9 cellular contexts compared by ENCODE assay signal in genomic region chrX:110852180-110852579, GRCh38. TPM values are rescaled to one million over a fixed set of nuclear protein-coding genes. Genes with fewer than 3 reads are reported as not detected.
A peak's percentile ranks its signal among the peaks of the same experiment; 100 is the strongest.
DNase-seq lines count a peak whose midpoint lies in the region; ATAC-seq, FAIRE-seq and TF ChIP-seq lines count a peak whose summit lies in the region.
"Had no signal": no experiment of that assay in that cellular context is flagged by ENCODE, and none has a peak within 500 bp of the region (broad histone marks: within the 10 kb centered on the region; RNA-seq: fewer than 3 reads in every experiment).

No MANE protein-coding gene starts in this region.

- no peak overlapping the region for H3K4me3 Mint-ChIP-seq in activated T-cell treated with anti-CD3 and anti-CD28 coated beads, Interleukin-2, amount 50 U/mL, for 24 hours
- H3K4me3 Mint-ChIP-seq: central memory CD8-positive, alpha-beta T cell had no signal

- 48 to 54% methylated on average over 4 of the region's 4 CpGs for WGBS in esophagus squamous epithelium, 2 donors

- H3K27me3 Mint-ChIP-seq in activated T-cell treated with anti-CD3 and anti-CD28 coated beads, Interleukin-2, amount 50 U/mL, for 24 hours = peaks cover 42% of the 10 kb centered on the region

- H3K27me3 ChIP-seq in A673 (replicated peaks; ENCODE audit: insufficient read depth, low read depth, low read length, poor library complexity) (peaks cover 6% of the 10 kb centered on the region), esophagus squamous epithelium (no peaks in the 10 kb centered on the region), upper lobe of right lung (no peaks in the 10 kb centered on the region)

- H3K4me1 ChIP-seq in A673 (ENCODE audit: insufficient read depth, low read length, poor library complexity, severe bottlenecking) (no peaks in the 10 kb centered on the region), esophagus squamous epithelium (no peaks in the 10 kb centered on the region), upper lobe of right lung (no peaks in the 10 kb centered on the region)

- H3K9me3 ChIP-seq in A673 (ENCODE audit: low read depth, low read length, poor library complexity, severe bottlenecking) (no peaks in the 10 kb centered on the region), esophagus squamous epithelium (no peaks in the 10 kb centered on the region), upper lobe of right lung (no peaks in the 10 kb centered on the region)

- POLR2A ChIA-PET in A673 (lab: Charles Lee; ENCODE audit: low non-redundant PET) = no interaction called here

- CTCF ChIA-PET in A673 (lab: Charles Lee) = no interaction called here

- no peak overlapping the region for H3K27ac ChIP-seq in A673 (ENCODE audit: low read depth, low read length, poor library complexity, severe bottlenecking)
- no peak overlapping the region for H3K27ac ChIP-seq in esophagus squamous epithelium
- H3K27ac ChIP-seq in upper lobe of right lung = no peak overlapping the region

- ATAC-seq in upper lobe of right lung (no peak), HG02852 (IDR thresholded peaks at IDR 0.05; ENCODE audit: unreplicated experiment) (no peak)

- TF ChIP-seq POLR2A in GM12892 (IDR thresholded peaks at IDR 0.05; ENCODE audit: low read depth, low read length) (no peak), esophagus squamous epithelium (IDR thresholded peaks at IDR 0.05) (no peak)

- H3K4me1 Mint-ChIP-seq in activated T-cell treated with anti-CD3 and anti-CD28 coated beads, Interleukin-2, amount 50 U/mL, for 24 hours (ENCODE audit: low read depth) = no peaks in the 10 kb centered on the region
- H3K4me1 Mint-ChIP-seq: central memory CD8-positive, alpha-beta T cell had no signal

- BruUV-seq in A673 (replicated peaks; lab: Mats Ljungman, UMichigan) = no TSS peak

- H3K4me3 ChIP-seq in A673 (ENCODE audit: low read depth, low read length, poor library complexity, severe bottlenecking) (no peak overlapping the region), esophagus squamous epithelium (no peak overlapping the region), upper lobe of right lung (no peak overlapping the region)

- H3K36me3 Mint-ChIP-seq in activated T-cell treated with anti-CD3 and anti-CD28 coated beads, Interleukin-2, amount 50 U/mL, for 24 hours (ENCODE audit: low read depth) = no peaks in the 10 kb centered on the region

- no peaks in the 10 kb centered on the region for H3K36me3 ChIP-seq in A673 (ENCODE audit: insufficient read depth, low read length, poor library complexity, severe bottlenecking)
- no peaks in the 10 kb centered on the region for H3K36me3 ChIP-seq in esophagus squamous epithelium
- no peaks in the 10 kb centered on the region for H3K36me3 ChIP-seq in upper lobe of right lung

- no peaks in the 10 kb centered on the region for H3K9me3 Mint-ChIP-seq in activated T-cell treated with anti-CD3 and anti-CD28 coated beads, Interleukin-2, amount 50 U/mL, for 24 hours
- H3K9me3 Mint-ChIP-seq: central memory CD8-positive, alpha-beta T cell had no signal

- intact Hi-C loops in A673 (cut with micrococcal nuclease; ENCODE audit: unreplicated experiment) = loop anchor here (2.0 kb wide), 2 partner anchors 245 to 393 kb away; partner anchors contain the start of gene PAK3
- intact Hi-C loops in esophagus squamous epithelium (cut with DNase I) = no loop called here
- intact Hi-C loops in upper lobe of right lung (cut with DNase I) = loop anchor here (5.0 kb wide), 1 partner anchor 400 kb away; no protein-coding TSS in a partner anchor

- DNase-seq in A673 (ENCODE audit: low spot score) (peak; percentile 52), GM12892 (ENCODE audit: insufficient read length) (no peak), NCI-H2227 treated with DMSO at 0.1 percent for 48 hours (lab: John Stamatoyannopoulos, UW) (peak; percentile 4), esophagus squamous epithelium (lab: John Stamatoyannopoulos, UW) (no peak), upper lobe of right lung (no peak), HuH-7.5 (ENCODE audit: low spot score) (no peak)
- DNase-seq in activated T-cell treated with anti-CD3 and anti-CD28 coated beads, Interleukin-2, amount 50 U/mL, for 24 hours = no peak

- peak; percentile 76 for TF ChIP-seq CTCF in A673 (conservative IDR thresholded peaks at IDR 0.05; ENCODE audit: low read depth, low read length)
- peak in 5 of 6 experiments; percentile 24 to 38 (median 36) for TF ChIP-seq CTCF in esophagus squamous epithelium (IDR thresholded peaks at IDR 0.05)
- TF ChIP-seq CTCF in upper lobe of right lung (IDR thresholded peaks at IDR 0.05) = peak; percentile 45

- peak; percentile 5 for FAIRE-seq in GM12892 (lab: Jason Lieb, UNC)

- H3K27ac Mint-ChIP-seq in activated T-cell treated with anti-CD3 and anti-CD28 coated beads, Interleukin-2, amount 50 U/mL, for 24 hours = no peak overlapping the region

RNA-seq across cellular contexts. Expression of gene CHRDL1, which starts 56.6 kb away (rescaled TPM):
- total RNA-seq in A673 (2021) = 0.41 and 1.1 TPM in 2 replicates
- not detected for polyA plus RNA-seq in GM12892 (2012; ENCODE audit: missing spikeins)
- 10 to 100 TPM in 3 of 4 donors, 1 to 10 TPM in 1; 1.7 to 64.3 (median 14.9) TPM for total RNA-seq in esophagus squamous epithelium
- total RNA-seq in upper lobe of right lung = 95.8 TPM

Comparison
In these comparisons a context has a peak if more than half of its experiments do, and no peak if none do; other contexts are left out.
1. DNase-seq: peak in A673 (single experiment) and NCI-H2227 treated with DMSO at 0.1 percent for 48 hours (single experiment); none in GM12892 (single experiment), esophagus squamous epithelium (single experiment), upper lobe of right lung (single experiment), activated T-cell treated with anti-CD3 and anti-CD28 coated beads, Interleukin-2, amount 50 U/mL, for 24 hours (single experiment) and HuH-7.5 (single experiment).
2. Peak in every context shown above with its lines, with median percentiles within 50 percentile points of each other: CTCF ChIP-seq.